7 cellular contexts compared by ENCODE assay signal in genomic region chr17:43394696-43395095, GRCh38. TPM values are rescaled to one million over a fixed set of nuclear protein-coding genes. Genes with fewer than 3 reads are reported as not detected.
DNase-seq lines count a peak whose midpoint lies in the region; ATAC-seq and TF ChIP-seq lines count a peak whose summit lies in the region.
"Not testable (repeated sequence)": the region's sequence is repeated elsewhere in the genome, so short reads cannot be mapped to it uniquely, and the experiment has no call there.

No MANE protein-coding gene starts in this region.

- H3F3A ChIP-seq in GM23338 (replicated peaks; ENCODE audit: low read depth); SK-N-SH (replicated peaks; ENCODE audit: insufficient read depth): not testable (repeated sequence)

- TF ChIP-seq EP300 in SK-N-SH (IDR thresholded peaks at IDR 0.05; ENCODE audit: borderline replicate concordance in 1 of 2, low read depth in 1 of 2, low read length in 1 of 2); gastroesophageal sphincter (IDR thresholded peaks at IDR 0.05): not testable (repeated sequence)

- not testable (repeated sequence) for ATAC-seq in GM23338, gastroesophageal sphincter, upper lobe of right lung

- not testable (repeated sequence) for DNase-seq in GM23338 (ENCODE audit: low spot score); SK-N-SH; upper lobe of right lung

- H2AFZ ChIP-seq in GM23338 (peak overlapping the region; percentile 44; the same call in 1 of the 2 replicates), SK-N-SH (ENCODE audit: low read depth) (peak overlapping the region; percentile 89; the same call in 1 of the 2 replicates)

- not testable (repeated sequence) for H3K4me1 Mint-ChIP-seq in GM23338
- H3K4me1 Mint-ChIP-seq in dendritic cell treated with granulocyte-macrophage colony-stimulating factor and Interleukin-4, amounts not matched to agents 40 ng/mL and 50 ng/mL, for 4 days (ENCODE audit: low read depth) = peaks cover 64% of the 10 kb centered on the region

- not testable (repeated sequence) for TF ChIP-seq RAD21 in SK-N-SH (IDR thresholded peaks at IDR 0.05; ENCODE audit: low read length)

- intact Hi-C loops in dendritic cell treated with granulocyte-macrophage colony-stimulating factor and Interleukin-4, amounts not matched to agents 40 ng/mL and 50 ng/mL, for 4 days (cut with micrococcal nuclease) = loop anchor here (1.0 kb wide), 1 partner anchor 89 kb away; the partner anchor contains the start of gene DHX8
- intact Hi-C loops in upper lobe of right lung (cut with DNase I) = not testable (repeated sequence)

- not testable (repeated sequence) for H3K9me3 Mint-ChIP-seq in GM23338; dendritic cell treated with granulocyte-macrophage colony-stimulating factor and Interleukin-4, amounts not matched to agents 40 ng/mL and 50 ng/mL, for 4 days

- H3K36me3 ChIP-seq in GM23338 (ENCODE audit: insufficient read depth); SK-N-SH (replicated peaks in 1 of 2; ENCODE audit: control insufficient read depth in 1 of 2, insufficient read depth in 2 of 2, low read length in 1 of 2); gastroesophageal sphincter; muscle layer of colon (ENCODE audit: insufficient read depth, low read length); rectal smooth muscle tissue (ENCODE audit: control insufficient read depth, insufficient read depth, low read length); upper lobe of right lung: not testable (repeated sequence)

- 89% methylated on average over 12 of the region's 12 CpGs for WGBS in SK-N-SH (ENCODE audit: low lambda C conversion rate)
- WGBS in gastroesophageal sphincter (ENCODE audit: low coverage in 1 of 2), 2 donors = 92 to 100% methylated on average over 1 to 9 of the region's 12 CpGs

- not testable (repeated sequence) for H3K4me3 ChIP-seq in GM23338; SK-N-SH (ENCODE audit: low read depth in 2 of 2, low read length in 1 of 2); gastroesophageal sphincter; rectal smooth muscle tissue (ENCODE audit: low read length); upper lobe of right lung
- H3K4me3 ChIP-seq in muscle layer of colon (ENCODE audit: low read depth in 1 of 2, low read length in 2 of 2) = peak overlapping the region in 1 of 2 donors; percentile 58

- H3K9me2 ChIP-seq in GM23338 (ENCODE audit: insufficient read depth); SK-N-SH: not testable (repeated sequence)

- not testable (repeated sequence) for H3K9me3 ChIP-seq in SK-N-SH; gastroesophageal sphincter; muscle layer of colon (ENCODE audit: low read length); upper lobe of right lung

- H3K9ac ChIP-seq in SK-N-SH; muscle layer of colon (ENCODE audit: low read length); rectal smooth muscle tissue (ENCODE audit: low read length): not testable (repeated sequence)

- H4K20me1 ChIP-seq in GM23338 (replicated peaks; ENCODE audit: insufficient read depth); SK-N-SH (ENCODE audit: insufficient read depth): not testable (repeated sequence)

- H3K27me3 Mint-ChIP-seq in GM23338 (ENCODE audit: insufficient read depth, low read depth, poor library complexity) = peaks cover 12% of the 10 kb centered on the region
- not testable (repeated sequence) for H3K27me3 Mint-ChIP-seq in dendritic cell treated with granulocyte-macrophage colony-stimulating factor and Interleukin-4, amounts not matched to agents 40 ng/mL and 50 ng/mL, for 4 days

- not testable (repeated sequence) for TF ChIP-seq CTCF in GM23338 (conservative IDR thresholded peaks at IDR 0.05; ENCODE audit: low read depth in 2 of 2); SK-N-SH (IDR thresholded peaks at IDR 0.05); gastroesophageal sphincter (IDR thresholded peaks at IDR 0.05); upper lobe of right lung (IDR thresholded peaks at IDR 0.05)

- H3K27me3 ChIP-seq in GM23338 (ENCODE audit: insufficient read depth); SK-N-SH (ENCODE audit: insufficient read depth); gastroesophageal sphincter; muscle layer of colon (ENCODE audit: control insufficient read depth in 1 of 2, insufficient read depth in 2 of 2, low read length in 2 of 2); rectal smooth muscle tissue (ENCODE audit: control insufficient read depth, insufficient read depth, low read length); upper lobe of right lung: not testable (repeated sequence)

- not testable (repeated sequence) for H3K4me3 Mint-ChIP-seq in GM23338; dendritic cell treated with granulocyte-macrophage colony-stimulating factor and Interleukin-4, amounts not matched to agents 40 ng/mL and 50 ng/mL, for 4 days

- not testable (repeated sequence) for H3K4me1 ChIP-seq in GM23338 (ENCODE audit: insufficient read depth); SK-N-SH (ENCODE audit: control insufficient read depth in 1 of 2, insufficient read depth in 2 of 2, low read depth in 1 of 2, low read length in 1 of 2); rectal smooth muscle tissue (ENCODE audit: control insufficient read depth, insufficient read depth, low read length)
- peaks cover 0 to 34% (median 7%) of the 10 kb centered on the region in 3 donors for H3K4me1 ChIP-seq in gastroesophageal sphincter
- peaks cover 22% of the 10 kb centered on the region for H3K4me1 ChIP-seq in muscle layer of colon (ENCODE audit: insufficient read depth, low read length)
- peaks cover 31% of the 10 kb centered on the region for H3K4me1 ChIP-seq in upper lobe of right lung

- CTCF ChIA-PET in SK-N-SH (lab: Yijun Ruan, JAX) = interaction anchor here (0.6 to 12.4 kb wide), 41 partner anchors 8 to 370 kb away, joined by 3 to 430 read pairs (median 7); partner anchors contain the start of gene DHX8

- TF ChIP-seq POLR2A in gastroesophageal sphincter (IDR thresholded peaks at IDR 0.05) = not testable (repeated sequence)

- H3K27ac Mint-ChIP-seq in GM23338 = not testable (repeated sequence)
- H3K27ac Mint-ChIP-seq in dendritic cell treated with granulocyte-macrophage colony-stimulating factor and Interleukin-4, amounts not matched to agents 40 ng/mL and 50 ng/mL, for 4 days = peak overlapping the region; percentile 94

- not testable (repeated sequence) for H3K36me3 Mint-ChIP-seq in GM23338 (ENCODE audit: low read depth)
- H3K36me3 Mint-ChIP-seq in dendritic cell treated with granulocyte-macrophage colony-stimulating factor and Interleukin-4, amounts not matched to agents 40 ng/mL and 50 ng/mL, for 4 days (ENCODE audit: low read depth) = peaks cover 12% of the 10 kb centered on the region

- H3K4me2 ChIP-seq in GM23338, SK-N-SH: not testable (repeated sequence)

- POLR2A ChIA-PET in SK-N-SH (lab: Yijun Ruan, JAX) = interaction anchor here (2.0 to 3.7 kb wide), 2 partner anchors 27 to 90 kb away, joined by 17 to 24 read pairs; partner anchors contain the start of gene DHX8

- not testable (repeated sequence) for H3K27ac ChIP-seq in GM23338 (ENCODE audit: low read depth); SK-N-SH (ENCODE audit: low read depth in 2 of 2, low read length in 1 of 2)
- H3K27ac ChIP-seq in gastroesophageal sphincter = peak overlapping the region in 3 of 4 donors; percentile 50 to 79 (median 75)
- H3K27ac ChIP-seq in muscle layer of colon (ENCODE audit: low read depth, low read length) = peak overlapping the region; percentile 67
- peak overlapping the region; percentile 84 for H3K27ac ChIP-seq in rectal smooth muscle tissue (ENCODE audit: low read depth, low read length)
- H3K27ac ChIP-seq in upper lobe of right lung = peak overlapping the region; percentile 58

- not testable (repeated sequence) for H3K79me2 ChIP-seq in GM23338 (replicated peaks; ENCODE audit: insufficient read depth)
- H3K79me2 ChIP-seq in SK-N-SH (ENCODE audit: insufficient read depth) = peaks cover 13% of the 10 kb centered on the region

RNA-seq across cellular contexts. Expression of gene ARL4D, which starts 4.1 kb away (rescaled TPM):
- total RNA-seq in GM23338 (2014; rRNA removed; shearing (Covaris generic)) = 7.2 and 8.7 TPM in 2 replicates
- polyA plus RNA-seq in GM23338 (2016; fragmentation: Nextera tagmentation; extraction: Ambion mirVana) (9.5 and 11.5 TPM in 2 replicates), SK-N-SH (2012; rRNA removed) (22.7 and 29.5 TPM in 2 replicates)
- polyA plus RNA-seq in SK-N-SH (2012; cell fraction: cytosol; rRNA removed) = 16.4 and 17.8 TPM in 2 replicates
- 25.7 and 35.5 TPM in 2 replicates for polyA plus RNA-seq in SK-N-SH (2012; cell fraction: nucleus; rRNA removed)
- total RNA-seq in gastroesophageal sphincter (10 to 100 TPM; 18.2 to 35.8 (median 20.2) TPM), upper lobe of right lung (18.5 TPM)
